Comparison of ENCODE assay signal across 12 cellular contexts in genomic region chr4:15690020-15690809, GRCh38. TPM values are rescaled to one million over a fixed set of nuclear protein-coding genes. Genes with fewer than 3 reads are reported as not detected.
A peak's percentile ranks its signal among the peaks of the same experiment; 100 is the strongest.
DNase-seq lines count a peak whose midpoint lies in the region; ATAC-seq and TF ChIP-seq lines count a peak whose summit lies in the region.
"Had no signal": no experiment of that assay in that cellular context is flagged by ENCODE, and none has a peak within 500 bp of the region (broad histone marks: within the 10 kb centered on the region; RNA-seq: fewer than 3 reads in every experiment).

No MANE protein-coding gene starts in this region.

- peak overlapping the region in 1 of 2 donors; percentile 63 for H3K27ac ChIP-seq in right atrium auricular region
- H3K27ac ChIP-seq: ovary had no signal

- H3K36me3 ChIP-seq in right atrium auricular region, result peaks cover 15% of the 10 kb centered on the region
- H3K36me3 ChIP-seq: ovary had no signal

- H3K27me3 ChIP-seq in right atrium auricular region, result no peaks in the 10 kb centered on the region
- H3K27me3 ChIP-seq: ovary, transverse colon had no signal

- peaks cover 0 to 14% of the 10 kb centered on the region in 2 donors for H3K4me1 ChIP-seq in right atrium auricular region

- TF ChIP-seq CTCF in right atrium auricular region (IDR thresholded peaks at IDR 0.05), result no peak

- ATAC-seq in Right ventricle myocardium superior (ENCODE audit: poor library complexity) (peak; percentile 83), HG02970 (IDR thresholded peaks at IDR 0.05; ENCODE audit: low FRiP score, unreplicated experiment) (no peak), HG03354 (IDR thresholded peaks at IDR 0.05; ENCODE audit: poor library complexity, severe bottlenecking, unreplicated experiment) (no peak)

- DNase-seq in Right ventricle myocardium superior (no peak), right atrium auricular region (ENCODE audit: low spot score) (no peak), astrocyte of the hippocampus (ENCODE audit: low read depth, low spot score) (peak; percentile 93), iPS-NIHi7 (ENCODE audit: extremely low spot score) (peak; percentile 51), HT-29 (ENCODE audit: low spot score) (no peak), DMS79 treated with DMSO at 0.1 percent for 48 hours (lab: John Stamatoyannopoulos, UW) (no peak)
- DNase-seq: activated naive CD8-positive, alpha-beta T cell treated with anti-CD3 and anti-CD28 coated beads, Interleukin-2, amount 10 ng/mL, durations not matched to agents 7 days and 5 days; NCI-H526; ovary; transverse colon had no signal

- intact Hi-C loops in Right ventricle myocardium superior (cut with DNase I), result no loop called here

- no peak overlapping the region for H3K4me3 ChIP-seq in right atrium auricular region
- H3K4me3 ChIP-seq: ovary, transverse colon had no signal

- no peaks in the 10 kb centered on the region for H3K9me3 ChIP-seq in right atrium auricular region
- H3K9me3 ChIP-seq: ovary, transverse colon had no signal

RNA-seq across cellular contexts. Expression of gene FAM200B, which starts 8.6 kb away (rescaled TPM):
- 25.5 TPM for total RNA-seq in Right ventricle myocardium superior
- 10 to 100 TPM; 41.4 to 57.4 TPM for total RNA-seq in right atrium auricular region
- total RNA-seq in HT-29 (2014; rRNA removed; shearing (Covaris generic)), result 8.2 and 11.2 TPM in 2 replicates

RNA-seq across cellular contexts. Expression of gene BST1, which starts 12.7 kb away (rescaled TPM):
- total RNA-seq in Right ventricle myocardium superior (2.6 TPM), right atrium auricular region (10 to 100 TPM in 1 of 2 donors, 1 to 10 TPM in 1; 9.5 to 10.2 TPM)
- total RNA-seq in HT-29 (2014; rRNA removed; shearing (Covaris generic)), result not detected in 2 replicates

RNA-seq across cellular contexts. Expression of gene FBXL5, which starts 35.1 kb away (rescaled TPM):
- total RNA-seq in Right ventricle myocardium superior, result 99.0 TPM
- 10 to 100 TPM; 81.0 to 83.1 TPM for total RNA-seq in right atrium auricular region
- 31.0 and 41.4 TPM in 2 replicates for total RNA-seq in HT-29 (2014; rRNA removed; shearing (Covaris generic))

Comparison
In these comparisons a context has a peak if more than half of its experiments do, and no peak if none do; other contexts are left out.
1. DNase-seq: peak in astrocyte of the hippocampus (single experiment) and iPS-NIHi7 (single experiment); none in Right ventricle myocardium superior (single experiment), right atrium auricular region (single experiment), HT-29 (single experiment) and DMS79 treated with DMSO at 0.1 percent for 48 hours (single experiment).